ENCODE assay signal across 13 cellular contexts in genomic region chr1:81832573-81832972, GRCh38. TPM values are rescaled to one million over a fixed set of nuclear protein-coding genes. Genes with fewer than 3 reads are reported as not detected.
DNase-seq lines count a peak whose midpoint lies in the region; ATAC-seq and TF ChIP-seq lines count a peak whose summit lies in the region.
"Had no signal": no experiment of that assay in that cellular context is flagged by ENCODE, and none has a peak within 500 bp of the region (broad histone marks: within the 10 kb centered on the region; RNA-seq: fewer than 3 reads in every experiment).

No MANE protein-coding gene starts in this region.

- no peak for TF ChIP-seq CTCF in adrenal gland (IDR thresholded peaks at IDR 0.05)
- no peak for TF ChIP-seq CTCF in lower lobe of right lung (IDR thresholded peaks at IDR 0.05)

- ATAC-seq in GM19467 (IDR thresholded peaks at IDR 0.05; ENCODE audit: unreplicated experiment) (no peak), lower lobe of right lung (no peak)

- H3K4me1 ChIP-seq in adrenal gland (replicated peaks in 1 of 2) (peaks cover 35 to 54% of the 10 kb centered on the region in 2 donors), lower lobe of right lung (peaks cover 24% of the 10 kb centered on the region)

- H3K4me3 ChIP-seq in adrenal gland (no peak overlapping the region), lower lobe of right lung (no peak overlapping the region)

- DNase-seq in GM04503 (ENCODE audit: low read depth), result peak; percentile 44
- DNase-seq in adrenal gland, result peak in 4 of 7 donors; percentile 12 to 57 (median 32)
- peak; percentile 20 for DNase-seq in glomerular visceral epithelial cell (ENCODE audit: extremely low spot score)
- DNase-seq in renal cortical epithelial cell (ENCODE audit: low read depth), result peak; percentile 71
- DNase-seq in NCI-H345 treated with DMSO at 0.1 percent for 48 hours (lab: John Stamatoyannopoulos, UW; ENCODE audit: unreplicated experiment), result no peak
- DNase-seq in NCI-H748 (lab: John Stamatoyannopoulos, UW; ENCODE audit: unreplicated experiment), result no peak
- DNase-seq in lower lobe of right lung, result no peak
- DNase-seq: activated CD4-positive, alpha-beta T cell treated with anti-CD3 and anti-CD28 coated beads, Interleukin-2, amount 50 U/mL, for 1 hour; activated gamma-delta T cell treated with Interleukin-2 at 50 U/mL for 16 hours; naive B cell; stimulated activated CD4-positive, alpha-beta T cell treated with anti-CD3 and anti-CD28 coated beads, Interleukin-15, amount 100 ng/mL, for 24 hours; SW 1271 had no signal

- TF ChIP-seq POLR2A in adrenal gland (IDR thresholded peaks at IDR 0.05), result no peak

- 4 to 12% (median 5%) methylated on average over 1 of the region's 1 CpG for WGBS in adrenal gland, 4 donors

- H3K9me3 ChIP-seq in adrenal gland (replicated peaks in 1 of 3), result no peaks in the 10 kb centered on the region
- H3K9me3 ChIP-seq in lower lobe of right lung, result no peaks in the 10 kb centered on the region

- H3K27me3 ChIP-seq in adrenal gland (no peaks in the 10 kb centered on the region), lower lobe of right lung (ENCODE audit: low read depth) (no peaks in the 10 kb centered on the region)

- H3K27ac ChIP-seq in adrenal gland (no peak overlapping the region), lower lobe of right lung (no peak overlapping the region)

- intact Hi-C loops in adrenal gland (cut with DNase I), result no loop called here
- intact Hi-C loops in lower lobe of right lung (cut with DNase I), result no loop called here

- no peaks in the 10 kb centered on the region for H3K36me3 ChIP-seq in adrenal gland (replicated peaks in 1 of 2)
- no peaks in the 10 kb centered on the region for H3K36me3 ChIP-seq in lower lobe of right lung

RNA-seq across cellular contexts. Expression of gene ADGRL2, which starts 31.8 kb away (rescaled TPM):
- total RNA-seq in adrenal gland (100 to 1,000 TPM in 2 of 8 donors, 10 to 100 TPM in 6; 40.5 to 109 (median 67.4) TPM), renal cortical epithelial cell (41.2 and 117 TPM in 2 replicates), lower lobe of right lung (97.9 TPM)
- 10 to 100 TPM; 24.2 to 51.3 (median 24.8) TPM for polyA plus RNA-seq in adrenal gland

Comparison
In these comparisons a context has a peak if more than half of its experiments do, and no peak if none do; other contexts are left out.
1. DNase-seq: peak in GM04503 (single experiment), adrenal gland (4 of 7), glomerular visceral epithelial cell (single experiment) and renal cortical epithelial cell (single experiment); none in NCI-H345 treated with DMSO at 0.1 percent for 48 hours (single experiment), NCI-H748 (single experiment) and lower lobe of right lung (single experiment).